1 cellular context compared by ENCODE assay signal in genomic region chr17:74203439-74204240, GRCh38.
TF ChIP-seq lines count a peak whose summit lies in the region.

Gene RPL38, plus strand, starts transcription at chr17:74203678. Its CDS starts 278 bp downstream, at chr17:74203956.

TF ChIP-seq in HepG2, 621 proteins besides CTCF, POLR2A, EP300 and RAD21 (continued from another document and continues in another):
- TF ChIP-seq TFE3 (CRISPR knock-in tag; IDR thresholded peaks at IDR 0.05) (peak; percentile 76), ZNF556 (CRISPR knock-in tag; IDR thresholded peaks at IDR 0.05; ENCODE audit: borderline replicate concordance) (peak; percentile 99), MZF1 (CRISPR knock-in tag; IDR thresholded peaks at IDR 0.05; ENCODE audit: borderline replicate concordance) (0 out of 2 replicates have a peak, but pooled peaks have one; percentile 65), IKZF1 (IDR thresholded peaks at IDR 0.05) (no peak), ATRX (CRISPR knock-in tag; IDR thresholded peaks at IDR 0.05; ENCODE audit: borderline replicate concordance) (no peak), ZNF598 (CRISPR knock-in tag; IDR thresholded peaks at IDR 0.05; ENCODE audit: borderline replicate concordance) (peak; percentile 88; the same call in 1 of the 2 replicates), ZNF572 (CRISPR knock-in tag; IDR thresholded peaks at IDR 0.05) (no peak), HMGXB4 (CRISPR knock-in tag; IDR thresholded peaks at IDR 0.05; ENCODE audit: borderline replicate concordance in 1 of 2, low read depth in 1 of 2) (peak; percentile 95 to 98), GLMP (CRISPR knock-in tag; IDR thresholded peaks at IDR 0.05; ENCODE audit: borderline replicate concordance) (no peak), SIN3A (IDR thresholded peaks at IDR 0.05; ENCODE audit: borderline replicate concordance, low read depth, low read length) (peak; percentile 90; the same call in 1 of the 2 replicates), LBX2 (CRISPR knock-in tag; IDR thresholded peaks at IDR 0.05; ENCODE audit: borderline replicate concordance) (peak; percentile 38; the same call in 1 of the 2 replicates), ATF4 (CRISPR knock-in tag; IDR thresholded peaks at IDR 0.05) (peak in 1 of 2 experiments; percentile 76; a peak in 2 of 4 replicates), MATR3 (CRISPR knock-in tag; IDR thresholded peaks at IDR 0.05) (no peak), TRAFD1 (CRISPR knock-in tag; IDR thresholded peaks at IDR 0.05; ENCODE audit: borderline replicate concordance) (peak; percentile 94; the same call in 1 of the 2 replicates), PHF8 (CRISPR knock-in tag; IDR thresholded peaks at IDR 0.05) (peak; percentile 94), FOXA1 (IDR thresholded peaks at IDR 0.05) (no peak), FOXA1 (CRISPR knock-in tag; IDR thresholded peaks at IDR 0.05) (peak; percentile 71), ZMAT3 (CRISPR knock-in tag; conservative IDR thresholded peaks at IDR 0.05) (no peak; the same call in 1 of the 2 replicates), MXD4 (CRISPR knock-in tag; IDR thresholded peaks at IDR 0.05) (peak; percentile 90), ZNF772 (CRISPR knock-in tag; IDR thresholded peaks at IDR 0.05) (no peak; the same call in 1 of the 2 replicates), MTA3 (CRISPR knock-in tag; IDR thresholded peaks at IDR 0.05) (no peak), HBP1 (CRISPR knock-in tag; IDR thresholded peaks at IDR 0.05; ENCODE audit: low read depth) (0 out of 2 replicates have a peak, but pooled peaks have one; percentile 17), NCOA1 (CRISPR knock-in tag; IDR thresholded peaks at IDR 0.05) (no peak), SOX5 (CRISPR knock-in tag; IDR thresholded peaks at IDR 0.05; ENCODE audit: borderline replicate concordance) (peak; percentile 76), SOX13 (IDR thresholded peaks at IDR 0.05) (0 out of 2 replicates have a peak, but pooled peaks have one; percentile 13), SOX13 (CRISPR knock-in tag; conservative IDR thresholded peaks at IDR 0.05 in 1 of 2, IDR thresholded peaks at IDR 0.05 in 1 of 2) (peak in 1 of 2 experiments; percentile 61; a peak in 2 of 4 replicates), SP4 (CRISPR knock-in tag; IDR thresholded peaks at IDR 0.05) (peak; percentile 90), KDM4B (CRISPR knock-in tag; IDR thresholded peaks at IDR 0.05) (peak; percentile 95), ZNF224 (CRISPR knock-in tag; IDR thresholded peaks at IDR 0.05) (peak; percentile 75; the same call in 1 of the 2 replicates), KLF11 (CRISPR knock-in tag; IDR thresholded peaks at IDR 0.05) (peak; percentile 86; the same call in 1 of the 2 replicates), KLF16 (CRISPR knock-in tag; IDR thresholded peaks at IDR 0.05) (peak; percentile 71 to 99; a peak in 2 of 4 replicates), JUND (CRISPR knock-in tag; IDR thresholded peaks at IDR 0.05) (0 out of 2 replicates have a peak, but pooled peaks have one; percentile 39), E2F2 (CRISPR knock-in tag; IDR thresholded peaks at IDR 0.05; ENCODE audit: borderline replicate concordance) (no peak), ZNF501 (CRISPR knock-in tag; IDR thresholded peaks at IDR 0.05) (peak; percentile 95), SP5 (CRISPR knock-in tag; IDR thresholded peaks at IDR 0.05; ENCODE audit: borderline replicate concordance, low read depth) (peak; percentile 56; the same call in 1 of the 2 replicates), BORCS8-MEF2B (CRISPR knock-in tag; IDR thresholded peaks at IDR 0.05) (peak; percentile 79; the same call in 1 of the 2 replicates), MED8 (CRISPR knock-in tag; IDR thresholded peaks at IDR 0.05; ENCODE audit: insufficient replicate concordance) (peak; percentile 73), POLR2AphosphoS2 (IDR thresholded peaks at IDR 0.05; ENCODE audit: low read depth, low read length) (peak; percentile 98), TBL1XR1 (IDR thresholded peaks at IDR 0.05; ENCODE audit: borderline replicate concordance, low read length, partially characterized antibody) (peak; percentile 76), ZBTB43 (CRISPR knock-in tag; conservative IDR thresholded peaks at IDR 0.05) (no peak), DNMT1 (CRISPR knock-in tag; IDR thresholded peaks at IDR 0.05) (peak; percentile 66; the same call in 1 of the 2 replicates), NFIB (CRISPR knock-in tag; IDR thresholded peaks at IDR 0.05; ENCODE audit: borderline replicate concordance) (no peak), ZNF430 (CRISPR knock-in tag; IDR thresholded peaks at IDR 0.05) (no peak; the same call in 1 of the 2 replicates), MTA1 (CRISPR knock-in tag; IDR thresholded peaks at IDR 0.05; ENCODE audit: borderline replicate concordance) (peak; percentile 60; the same call in 1 of the 2 replicates), ZNF558 (CRISPR knock-in tag; IDR thresholded peaks at IDR 0.05; ENCODE audit: borderline replicate concordance) (0 out of 2 replicates have a peak, but pooled peaks have one; percentile 28), ERF (CRISPR knock-in tag; IDR thresholded peaks at IDR 0.05) (peak; percentile 98), HDAC2 (CRISPR knock-in tag; IDR thresholded peaks at IDR 0.05) (peak; percentile 78), RBM39 (IDR thresholded peaks at IDR 0.05; ENCODE audit: low read depth, low read length, poor library complexity, severe bottlenecking) (peak; percentile 91), ZBTB38 (CRISPR knock-in tag; IDR thresholded peaks at IDR 0.05) (peak; percentile 68; the same call in 1 of the 2 replicates), CCDC6 (CRISPR knock-in tag; IDR thresholded peaks at IDR 0.05) (peak; percentile 77; the same call in 1 of the 2 replicates), TBP (CRISPR knock-in tag; IDR thresholded peaks at IDR 0.05) (no peak), CBX5 (CRISPR knock-in tag; IDR thresholded peaks at IDR 0.05; ENCODE audit: borderline replicate concordance) (peak; percentile 96; the same call in 1 of the 2 replicates), ZFP90 (CRISPR knock-in tag; IDR thresholded peaks at IDR 0.05; ENCODE audit: borderline replicate concordance) (peak; percentile 15; the same call in 1 of the 2 replicates), PPARG (CRISPR knock-in tag; conservative IDR thresholded peaks at IDR 0.05) (peak; percentile 72), NFYC (CRISPR knock-in tag; IDR thresholded peaks at IDR 0.05) (peak; percentile 43), ZNF724P (CRISPR knock-in tag; IDR thresholded peaks at IDR 0.05; ENCODE audit: borderline replicate concordance) (peak; percentile 72; the same call in 1 of the 2 replicates), JUNB (CRISPR knock-in tag; IDR thresholded peaks at IDR 0.05; ENCODE audit: borderline replicate concordance) (peak; percentile 45; the same call in 1 of the 2 replicates)
